Comparison of ENCODE assay signal across 7 cellular contexts in the genomic region with DNA sequence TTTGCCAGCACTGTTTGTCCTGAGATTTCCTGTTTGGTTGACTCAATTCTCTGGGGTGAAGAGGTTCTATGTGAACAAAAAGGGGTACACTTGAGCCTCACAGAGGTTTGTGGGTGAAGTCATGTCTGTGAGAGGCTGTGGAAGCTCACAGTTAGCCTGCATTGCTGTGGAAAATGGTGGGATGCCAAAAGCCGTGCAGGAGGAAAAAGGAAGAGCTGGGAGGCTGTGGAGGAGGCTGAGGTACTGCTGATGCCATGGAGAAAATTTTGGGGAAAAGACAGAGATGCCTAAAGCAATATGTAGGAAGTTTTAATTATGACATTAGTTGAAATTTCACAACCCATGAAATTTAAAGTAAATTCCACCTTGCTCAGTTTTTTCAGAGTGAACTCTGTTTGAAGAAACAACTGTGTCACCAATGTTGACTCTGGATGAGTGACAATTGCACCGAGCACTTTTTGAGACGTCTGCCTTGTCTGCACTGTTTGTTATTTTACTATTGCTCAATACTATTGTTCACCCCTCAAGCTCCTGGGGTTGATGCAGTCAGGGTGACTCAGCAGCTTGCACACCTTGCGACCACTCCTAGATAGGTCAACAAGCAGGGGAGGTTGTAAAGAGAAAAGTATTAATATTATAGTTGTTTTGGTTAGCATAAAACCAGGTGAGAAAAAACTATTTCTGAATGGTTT. TPM values are rescaled to one million over a fixed set of nuclear protein-coding genes. Genes with fewer than 3 reads are reported as not detected.
DNase-seq lines count a peak whose midpoint lies in the region; ATAC-seq, FAIRE-seq and TF ChIP-seq lines count a peak whose summit lies in the region.
"Not testable (repeated sequence)": the region's sequence is repeated elsewhere in the genome, so short reads cannot be mapped to it uniquely, and the experiment has no call there.

No MANE protein-coding gene starts in this region.

- not testable (repeated sequence) for TF ChIP-seq RAD21 in HCT116 (IDR thresholded peaks at IDR 0.05; ENCODE audit: low read depth); K562 (CRISPR knock-in tag; conservative IDR thresholded peaks at IDR 0.05 in 1 of 2, IDR thresholded peaks at IDR 0.05 in 1 of 2)

- CTCF ChIA-PET in HCT116 (lab: Charles Lee); K562 (lab: Yijun Ruan, JAX; ENCODE audit: low intra/inter-chr PET ratio): not testable (repeated sequence)

- not testable (repeated sequence) for H3K79me2 ChIP-seq in HCT116 (ENCODE audit: insufficient read depth, low read length); K562 (ENCODE audit: control insufficient read depth, insufficient read depth, low read length)

- FAIRE-seq in K562 (lab: Jason Lieb, UNC), result not testable (repeated sequence)

- not testable (repeated sequence) for H3K36me3 ChIP-seq in HCT116 (ENCODE audit: control insufficient read depth in 1 of 2, insufficient read depth in 2 of 2, low read length in 2 of 2); K562 (ENCODE audit: control insufficient read depth, insufficient read depth, low read length)

- POLR2A ChIA-PET in HCT116 (lab: Charles Lee); K562 (lab: Yijun Ruan, JAX): not testable (repeated sequence)

- not testable (repeated sequence) for TF ChIP-seq CTCF in HCT116 (IDR thresholded peaks at IDR 0.05 in 2 of 3, conservative IDR thresholded peaks at IDR 0.05 in 1 of 3; ENCODE audit: borderline replicate concordance in 1 of 3, insufficient read depth in 1 of 3, low read depth in 2 of 3, low read length in 2 of 3); K562 (IDR thresholded peaks at IDR 0.05 in 2 of 3, conservative IDR thresholded peaks at IDR 0.05 in 1 of 3; ENCODE audit: insufficient read depth in 2 of 3, low read depth in 1 of 3, low read length in 3 of 3); progenitor cell of endocrine pancreas (IDR thresholded peaks at IDR 0.05; ENCODE audit: unreplicated experiment)

- H3K27ac ChIP-seq in HCT116 (ENCODE audit: low read depth, low read length); K562 (ENCODE audit: extremely low read depth, low read depth, low read length): not testable (repeated sequence)

- not testable (repeated sequence) for H3K4me3 ChIP-seq in HCT116 (replicated peaks in 1 of 2; ENCODE audit: low read depth in 1 of 2, low read length in 2 of 2); K562

- H3K9me3 ChIP-seq in HCT116 (ENCODE audit: control insufficient read depth in 1 of 2, insufficient read depth in 1 of 2, low read depth in 1 of 2, low read length in 2 of 2); K562 (replicated peaks; ENCODE audit: control insufficient read depth, insufficient read depth, low read depth, low read length): not testable (repeated sequence)

- intact Hi-C loops in HCT116 (cut with micrococcal nuclease), result not testable (repeated sequence)
- intact Hi-C loops in K562 (cut with micrococcal nuclease), result loop anchor here (5.0 kb wide), 1 partner anchor 47 kb away; the partner anchor contains the start of gene AKR1C1

- not testable (repeated sequence) for BruUV-seq in HCT116 (replicated peaks; lab: Mats Ljungman, UMichigan); K562 (replicated peaks; lab: Mats Ljungman, UMichigan)

- H3K27me3 ChIP-seq in HCT116 (ENCODE audit: insufficient read depth, low read length); K562 (ENCODE audit: control insufficient read depth in 2 of 2, insufficient read depth in 2 of 2, low read length in 2 of 2): not testable (repeated sequence)

- H4K20me1 ChIP-seq in HCT116 (ENCODE audit: insufficient read depth); K562 (replicated peaks; ENCODE audit: control insufficient read depth, insufficient read depth, low read length): not testable (repeated sequence)

- H3K4me1 ChIP-seq in HCT116 (ENCODE audit: control insufficient read depth in 1 of 2, insufficient read depth in 2 of 2, low read length in 2 of 2); K562 (replicated peaks in 1 of 2; ENCODE audit: control insufficient read depth in 2 of 2, insufficient read depth in 2 of 2, low read length in 2 of 2): not testable (repeated sequence)

- not testable (repeated sequence) for H3K9me3 Mint-ChIP-seq in progenitor cell of endocrine pancreas (ENCODE audit: low read depth)

- WGBS in K562 (ENCODE audit: insufficient coverage, low coverage, missing lambda C conversion rate), result 3% methylated on average over 3 of the region's 4 CpGs

- H2AFZ ChIP-seq in HCT116 (ENCODE audit: low read depth, low read length, poor library complexity, severe bottlenecking), result not testable (repeated sequence)
- peak overlapping the region; percentile 55; the same call in 1 of the 2 replicates for H2AFZ ChIP-seq in K562 (ENCODE audit: low read depth, low read length)

- not testable (repeated sequence) for H3K9me2 ChIP-seq in HCT116 (ENCODE audit: insufficient read depth)

- H3K36me3 Mint-ChIP-seq in progenitor cell of endocrine pancreas (ENCODE audit: insufficient read depth), result not testable (repeated sequence)

- H3K4me3 Mint-ChIP-seq in progenitor cell of endocrine pancreas (ENCODE audit: low read depth), result not testable (repeated sequence)

- H3K27me3 Mint-ChIP-seq in progenitor cell of endocrine pancreas, result not testable (repeated sequence)

- peak overlapping the region; percentile 85 for H3K27ac Mint-ChIP-seq in progenitor cell of endocrine pancreas

- TF ChIP-seq POLR2A in HCT116 (IDR thresholded peaks at IDR 0.05; ENCODE audit: borderline replicate concordance, extremely low read depth, insufficient read depth, insufficient read length); K562 (conservative IDR thresholded peaks at IDR 0.05): not testable (repeated sequence)

- ATAC-seq in HCT116 (peak; percentile 32; the same call in 1 of the 2 replicates), K562 (peak; percentile 66), esophagus mucosa (peak; percentile 88), left lobe of liver (peak; percentile 82)

- in situ Hi-C loops in K562 (cut with MboI), result loop anchor here (5.0 kb wide), 1 partner anchor 52 kb away; no protein-coding TSS in a partner anchor

- peaks cover 14% of the 10 kb centered on the region for H3K4me1 Mint-ChIP-seq in progenitor cell of endocrine pancreas (ENCODE audit: low read depth)

- DNase-seq in HCT116 (ENCODE audit: low read depth, low spot score); progenitor cell of endocrine pancreas (ENCODE audit: low spot score, unreplicated experiment): not testable (repeated sequence)
- DNase-seq in NCI-H345 (lab: John Stamatoyannopoulos, UW), result peak; percentile 7
- DNase-seq in RPMI7951 (ENCODE audit: low read depth), result peak; percentile 17
- DNase-seq in K562 (ENCODE audit: extremely low read depth in 1 of 4, low spot score in 3 of 4), result peak in 2 of 4 experiments; percentile 17 to 32
- DNase-seq in left lobe of liver (ENCODE audit: low spot score), result peak; percentile 80

- not testable (repeated sequence) for H3K9me1 ChIP-seq in K562 (ENCODE audit: control insufficient read depth, insufficient read depth, low read length)

- TF ChIP-seq EP300 in K562 (IDR thresholded peaks at IDR 0.05; ENCODE audit: low read length), result not testable (repeated sequence)

- not testable (repeated sequence) for H3K4me2 ChIP-seq in HCT116 (ENCODE audit: low read length); K562 (ENCODE audit: insufficient read depth, low read length)

- RAD21 ChIA-PET in HCT116 (lab: Charles Lee; ENCODE audit: low non-redundant PET in 1 of 2, low total read pairs in 2 of 2, uncharacterized antibody in 2 of 2, unreplicated experiment in 2 of 2), result not testable (repeated sequence)

- not testable (repeated sequence) for H3K9ac ChIP-seq in HCT116 (ENCODE audit: low read length); K562 (ENCODE audit: insufficient read depth in 1 of 2, low read depth in 2 of 2, low read length in 2 of 2)

RNA-seq across cellular contexts. Expression of gene AKR1C2, which starts 5.3 kb away (rescaled TPM):
- total RNA-seq in HCT116 (2021; ENCODE audit: unreplicated experiment) (0.25 TPM), K562 (2014; rRNA removed) (13.8 and 15.1 TPM in 2 replicates), K562 (2014; rRNA removed; fragmentation: Illumina TruSeq; extraction: Trizol) (28.2 and 30.5 TPM in 2 replicates), K562 (2015; rRNA removed; fragmentation: Illumina TruSeq; extraction: Trizol) (20.4 and 20.8 TPM in 2 replicates), K562 (2021) (29.4 and 31.3 TPM in 2 replicates), esophagus mucosa (115 TPM), left lobe of liver (1,010 TPM), progenitor cell of endocrine pancreas (7.2 and 12.6 TPM in 2 replicates)
- 0.16 and 0.55 TPM in 2 replicates for polyA plus RNA-seq in HCT116 (2012)
- 17.9 and 24.8 TPM in 2 replicates for total RNA-seq in RPMI7951 (2014; rRNA removed; shearing (Covaris generic))
- 9.6 and 17.1 TPM in 2 replicates for total RNA-seq in K562 (2011; cell fraction: chromatin; rRNA removed; ENCODE audit: low replicate concordance)
- total RNA-seq in K562 (2011; cell fraction: nucleolus; rRNA removed), result 5.5 and 5.8 TPM in 2 replicates
- total RNA-seq in K562 (2011; cell fraction: nucleoplasm; rRNA removed), result 7.6 and 12.6 TPM in 2 replicates
- polyA plus RNA-seq in K562 (2011; rRNA removed) (27.8 and 74.0 TPM in 2 replicates), K562 (2014; fragmentation: Illumina TruSeq; extraction: Trizol) (29.9 and 30.5 TPM in 2 replicates), K562 (2014; fragmentation: Nextera tagmentation; extraction: Ambion mirVana) (10 to 100 TPM; 49.2 to 59.2 TPM), K562 (2014; rRNA removed) (29.0 and 35.4 TPM in 2 replicates)
- polyA plus RNA-seq in K562 (2011; cell fraction: cytosol; rRNA removed), result 15.3 and 30.7 TPM in 2 replicates
- polyA plus RNA-seq in K562 (2011; cell fraction: nucleus; rRNA removed), result 16.8 and 23.7 TPM in 2 replicates
- 27.7 and 32.2 TPM in 2 replicates for polyA plus RNA-seq in K562 (2012)
- 15.3 and 36.2 TPM in 2 replicates for polyA minus RNA-seq in K562 (2011; rRNA and poly(A)+ RNA removed)
- polyA minus RNA-seq in K562 (2011; cell fraction: cytosol; rRNA and poly(A)+ RNA removed), result 5.4 and 16.5 TPM in 2 replicates
- 5.4 and 5.9 TPM in 2 replicates for polyA minus RNA-seq in K562 (2011; cell fraction: nucleus; rRNA and poly(A)+ RNA removed)

RNA-seq across cellular contexts. Expression of gene AKR1C1, which starts 45.8 kb away (rescaled TPM):
- total RNA-seq in HCT116 (2021; ENCODE audit: unreplicated experiment) (2.1 TPM), K562 (2014; rRNA removed) (43.5 and 48.7 TPM in 2 replicates), K562 (2014; rRNA removed; fragmentation: Illumina TruSeq; extraction: Trizol) (82.4 and 83.2 TPM in 2 replicates), K562 (2015; rRNA removed; fragmentation: Illumina TruSeq; extraction: Trizol) (63.9 and 67.7 TPM in 2 replicates), K562 (2021) (75.9 and 80.0 TPM in 2 replicates), esophagus mucosa (54.2 TPM), left lobe of liver (379 TPM), progenitor cell of endocrine pancreas (4.8 and 6.6 TPM in 2 replicates)
- 0.87 and 0.92 TPM in 2 replicates for polyA plus RNA-seq in HCT116 (2012)
- 14.2 and 20.2 TPM in 2 replicates for total RNA-seq in RPMI7951 (2014; rRNA removed; shearing (Covaris generic))
- total RNA-seq in K562 (2011; cell fraction: chromatin; rRNA removed; ENCODE audit: low replicate concordance), result 36.5 and 72.6 TPM in 2 replicates
- 22.3 and 25.3 TPM in 2 replicates for total RNA-seq in K562 (2011; cell fraction: nucleolus; rRNA removed)
- 38.8 and 56.3 TPM in 2 replicates for total RNA-seq in K562 (2011; cell fraction: nucleoplasm; rRNA removed)
- polyA plus RNA-seq in K562 (2011; rRNA removed) (50.5 and 180 TPM in 2 replicates), K562 (2014; fragmentation: Illumina TruSeq; extraction: Trizol) (118 and 119 TPM in 2 replicates), K562 (2014; fragmentation: Nextera tagmentation; extraction: Ambion mirVana) (10 to 100 TPM; 74.3 to 83.8 TPM), K562 (2014; rRNA removed) (86.6 and 88.7 TPM in 2 replicates)
- polyA plus RNA-seq in K562 (2011; cell fraction: cytosol; rRNA removed), result 36.9 and 138 TPM in 2 replicates
- 29.3 and 50.1 TPM in 2 replicates for polyA plus RNA-seq in K562 (2011; cell fraction: nucleus; rRNA removed)
- polyA plus RNA-seq in K562 (2012), result 65.7 and 95.2 TPM in 2 replicates
- 37.0 and 121 TPM in 2 replicates for polyA minus RNA-seq in K562 (2011; rRNA and poly(A)+ RNA removed)
- 9.2 and 47.7 TPM in 2 replicates for polyA minus RNA-seq in K562 (2011; cell fraction: cytosol; rRNA and poly(A)+ RNA removed)
- polyA minus RNA-seq in K562 (2011; cell fraction: nucleus; rRNA and poly(A)+ RNA removed), result 23.7 and 26.7 TPM in 2 replicates

Comparison
In these comparisons a context has a peak if more than half of its experiments do, and no peak if none do; other contexts are left out.
1. ATAC-seq: peak in every context shown above with its lines; median percentile 88 in esophagus mucosa; 82 in left lobe of liver; 66 in K562; 32 in HCT116.